20 cellular contexts compared by ENCODE assay signal in the genomic region with DNA sequence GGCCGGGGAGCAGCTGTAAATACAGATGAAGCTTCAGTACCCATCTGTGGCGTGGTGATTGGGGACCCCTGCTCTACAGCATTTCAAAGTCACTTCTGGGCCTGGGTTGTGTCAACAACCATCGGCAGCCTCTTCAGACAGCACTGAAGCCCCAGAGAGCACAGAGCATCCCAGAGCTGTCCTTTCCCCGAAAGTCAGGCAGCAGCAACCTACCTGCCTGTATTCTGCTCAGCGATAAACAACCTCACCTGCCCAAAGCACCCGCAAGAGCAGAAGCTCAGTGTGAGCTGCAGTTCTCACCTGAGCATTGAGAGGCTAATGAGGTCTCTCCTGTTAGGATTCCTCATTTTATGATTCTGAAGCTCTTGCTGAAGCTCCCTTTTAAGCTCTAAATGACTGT. TPM values are rescaled to one million over a fixed set of nuclear protein-coding genes. Genes with fewer than 3 reads are reported as not detected.
DNase-seq lines count a peak whose midpoint lies in the region; ATAC-seq and TF ChIP-seq lines count a peak whose summit lies in the region.
"Had no signal": no experiment of that assay in that cellular context is flagged by ENCODE, and none has a peak within 500 bp of the region (broad histone marks: within the 10 kb centered on the region; RNA-seq: fewer than 3 reads in every experiment).

No MANE protein-coding gene starts in this region.

- no peaks in the 10 kb centered on the region for H3K9me3 ChIP-seq in CD4-positive, alpha-beta memory T cell (ENCODE audit: control insufficient read depth in 1 of 2, low read length in 2 of 2)
- no peaks in the 10 kb centered on the region for H3K9me3 ChIP-seq in iPS-15b (ENCODE audit: control insufficient read depth, insufficient read depth, low read length)
- H3K9me3 ChIP-seq: SJCRH30, transverse colon had no signal

- H3K4me1 ChIP-seq in CD4-positive, alpha-beta memory T cell (ENCODE audit: insufficient read depth, low read length): peaks cover 94% of the 10 kb centered on the region
- H3K4me1 ChIP-seq in iPS-15b (ENCODE audit: control insufficient read depth, insufficient read depth, low read length): peaks cover 19% of the 10 kb centered on the region
- H3K4me1 ChIP-seq: SJCRH30 had no signal

- CTCF ChIA-PET in activated CD4-positive, alpha-beta T cell treated with anti-CD3 and anti-CD28 coated beads, Interleukin-2, amount 10 ng/mL, durations not matched to agents 7 days and 5 days (lab: Charles Lee): interaction anchor here (1.3 to 4.6 kb wide), 5 partner anchors 10 to 64 kb away, joined by 6 to 21 read pairs (median 7); partner anchors contain the start of gene TRABD2A
- CTCF ChIA-PET in CD4-positive, alpha-beta memory T cell (lab: Charles Lee; ENCODE audit: partially characterized antibody): interaction anchor here (0.8 to 6.1 kb wide), 16 partner anchors 8 to 364 kb away, joined by 3 to 70 read pairs (median 4); partner anchors contain the start of gene TRABD2A
- CTCF ChIA-PET in activated CD8-positive, alpha-beta T cell treated with anti-CD3 and anti-CD28 coated beads for 36 hours (lab: Charles Lee): interaction anchor here (1.0 to 2.8 kb wide), 8 partner anchors 10 to 131 kb away, joined by 3 to 18 read pairs (median 6); partner anchors contain the start of gene TRABD2A

- H3K27me3 Mint-ChIP-seq in activated CD4-positive, alpha-beta T cell treated with anti-CD3 and anti-CD28 coated beads, Interleukin-2, amount 10 ng/mL, durations not matched to agents 7 days and 5 days: no peaks in the 10 kb centered on the region
- no peaks in the 10 kb centered on the region for H3K27me3 Mint-ChIP-seq in CD4-positive, alpha-beta memory T cell
- no peaks in the 10 kb centered on the region for H3K27me3 Mint-ChIP-seq in activated CD8-positive, alpha-beta T cell treated with anti-CD3 and anti-CD28 coated beads for 36 hours
- peaks cover 50% of the 10 kb centered on the region for H3K27me3 Mint-ChIP-seq in chondrocyte (ENCODE audit: low read depth)

- H3K4me3 ChIP-seq in CD4-positive, alpha-beta memory T cell (ENCODE audit: low read length in 2 of 2): no peak overlapping the region
- H3K4me3 ChIP-seq in iPS-15b (ENCODE audit: low read depth, low read length): no peak overlapping the region
- H3K4me3 ChIP-seq: SJCRH30, transverse colon had no signal

- peaks cover 66% of the 10 kb centered on the region for H3K36me3 Mint-ChIP-seq in activated CD4-positive, alpha-beta T cell treated with anti-CD3 and anti-CD28 coated beads, Interleukin-2, amount 10 ng/mL, durations not matched to agents 7 days and 5 days (ENCODE audit: low read depth)
- H3K36me3 Mint-ChIP-seq in CD4-positive, alpha-beta memory T cell: peaks cover 43 to 50% of the 10 kb centered on the region in 2 donors
- H3K36me3 Mint-ChIP-seq in activated CD8-positive, alpha-beta T cell treated with anti-CD3 and anti-CD28 coated beads for 36 hours (ENCODE audit: low read depth): peaks cover 68% of the 10 kb centered on the region
- H3K36me3 Mint-ChIP-seq in chondrocyte (ENCODE audit: low read depth): no peaks in the 10 kb centered on the region

- no peak for DNase-seq in activated CD4-positive, alpha-beta T cell treated with anti-CD3 and anti-CD28 coated beads, Interleukin-2, amount 10 ng/mL, durations not matched to agents 7 days and 5 days
- DNase-seq in activated CD4-positive, alpha-beta T cell treated with anti-CD3 and anti-CD28 coated beads for 4 hours: no peak
- DNase-seq in CD4-positive, alpha-beta memory T cell: no peak
- no peak for DNase-seq in activated CD8-positive, alpha-beta T cell treated with anti-CD3 and anti-CD28 coated beads for 36 hours
- DNase-seq in Right ventricle myocardium inferior (ENCODE audit: missing footprints): no peak
- DNase-seq in chondrocyte (ENCODE audit: low spot score): no peak
- DNase-seq: activated T-cell treated with anti-CD3 and anti-CD28 coated beads, Interleukin-2, amount 50 U/mL, for 4 hours; cerebellar nuclear complex; GDM1; kidney; NCI-H1417 treated with DMSO at 0.1 percent for 48 hours; NCI-H748 treated with DMSO at 0.1 percent for 48 hours; SJCRH30; transverse colon had no signal

- peak overlapping the region; percentile 47 for H3K9ac ChIP-seq in iPS-15b (ENCODE audit: low read depth, low read length)
- H3K9ac ChIP-seq: KMS-11 had no signal

- intact Hi-C loops in CD4-positive, alpha-beta memory T cell (cut with micrococcal nuclease): no loop called here
- intact Hi-C loops in activated CD8-positive, alpha-beta T cell treated with anti-CD3 and anti-CD28 coated beads for 36 hours (cut with micrococcal nuclease): no loop called here
- intact Hi-C loops in Right ventricle myocardium inferior (cut with DNase I): no loop called here

- POLR2A ChIA-PET in activated CD4-positive, alpha-beta T cell treated with anti-CD3 and anti-CD28 coated beads, Interleukin-2, amount 10 ng/mL, durations not matched to agents 7 days and 5 days (lab: Charles Lee): no interaction called here
- POLR2A ChIA-PET in CD4-positive, alpha-beta memory T cell (lab: Charles Lee; ENCODE audit: partially characterized antibody): interaction anchor here (1.0 to 11.5 kb wide), 8 partner anchors 13 to 120 kb away, joined by 3 to 132 read pairs (median 6); partner anchors contain the start of gene TRABD2A
- POLR2A ChIA-PET in activated CD8-positive, alpha-beta T cell treated with anti-CD3 and anti-CD28 coated beads for 36 hours (lab: Charles Lee): interaction anchor here (0.8 to 2.4 kb wide), 12 partner anchors 9 to 345 kb away, joined by 3 to 12 read pairs (median 4); partner anchors contain the start of gene TRABD2A

- no peak for TF ChIP-seq CTCF in activated CD8-positive, alpha-beta T cell treated with anti-CD3 and anti-CD28 coated beads for 36 hours (IDR thresholded peaks at IDR 0.05)
- no peak for TF ChIP-seq CTCF in chondrocyte (IDR thresholded peaks at IDR 0.05)

- ATAC-seq in activated CD8-positive, alpha-beta T cell treated with anti-CD3 and anti-CD28 coated beads for 36 hours: no peak
- ATAC-seq in HG03108 (IDR thresholded peaks at IDR 0.05; ENCODE audit: unreplicated experiment): no peak
- no peak for ATAC-seq in Right ventricle myocardium inferior
- ATAC-seq: activated T-cell treated with anti-CD3 and anti-CD28 coated beads, Interleukin-2, amount 50 U/mL, for 4 hours had no signal

- peaks cover 94% of the 10 kb centered on the region for H3K4me1 Mint-ChIP-seq in activated CD4-positive, alpha-beta T cell treated with anti-CD3 and anti-CD28 coated beads, Interleukin-2, amount 10 ng/mL, durations not matched to agents 7 days and 5 days
- peaks cover 80 to 97% (median 89%) of the 10 kb centered on the region in 4 donors for H3K4me1 Mint-ChIP-seq in CD4-positive, alpha-beta memory T cell
- H3K4me1 Mint-ChIP-seq in activated CD8-positive, alpha-beta T cell treated with anti-CD3 and anti-CD28 coated beads for 36 hours (ENCODE audit: low read depth): peaks cover 93% of the 10 kb centered on the region
- no peaks in the 10 kb centered on the region for H3K4me1 Mint-ChIP-seq in chondrocyte (ENCODE audit: low read depth)
- H3K4me1 Mint-ChIP-seq: nephron had no signal

- peak overlapping the region; percentile 86 for H3K27ac Mint-ChIP-seq in activated CD4-positive, alpha-beta T cell treated with anti-CD3 and anti-CD28 coated beads, Interleukin-2, amount 10 ng/mL, durations not matched to agents 7 days and 5 days
- H3K27ac Mint-ChIP-seq in CD4-positive, alpha-beta memory T cell: peak overlapping the region; percentile 77 to 94 (median 89)
- peak overlapping the region; percentile 81 for H3K27ac Mint-ChIP-seq in activated CD8-positive, alpha-beta T cell treated with anti-CD3 and anti-CD28 coated beads for 36 hours
- H3K27ac Mint-ChIP-seq in chondrocyte (ENCODE audit: unreplicated experiment): no peak overlapping the region
- H3K27ac Mint-ChIP-seq: nephron had no signal

- no peaks in the 10 kb centered on the region for H3K27me3 ChIP-seq in CD4-positive, alpha-beta memory T cell (ENCODE audit: insufficient read depth, low read length)
- H3K27me3 ChIP-seq in iPS-15b (ENCODE audit: control insufficient read depth, insufficient read depth, low read length): peaks cover 14% of the 10 kb centered on the region
- H3K27me3 ChIP-seq: transverse colon had no signal

- H3K36me3 ChIP-seq in CD4-positive, alpha-beta memory T cell (ENCODE audit: insufficient read depth, low read length): no peaks in the 10 kb centered on the region
- no peaks in the 10 kb centered on the region for H3K36me3 ChIP-seq in iPS-15b (ENCODE audit: control insufficient read depth, insufficient read depth, low read length)
- H3K36me3 ChIP-seq: SJCRH30, transverse colon had no signal

- no peak overlapping the region for H3K4me3 Mint-ChIP-seq in activated CD4-positive, alpha-beta T cell treated with anti-CD3 and anti-CD28 coated beads, Interleukin-2, amount 10 ng/mL, durations not matched to agents 7 days and 5 days
- H3K4me3 Mint-ChIP-seq in CD4-positive, alpha-beta memory T cell: peak overlapping the region in 6 of 8 donors; percentile 38 to 74 (median 60)
- H3K4me3 Mint-ChIP-seq in activated CD8-positive, alpha-beta T cell treated with anti-CD3 and anti-CD28 coated beads for 36 hours: peak overlapping the region; percentile 33
- H3K4me3 Mint-ChIP-seq in chondrocyte (ENCODE audit: unreplicated experiment): no peak overlapping the region
- H3K4me3 Mint-ChIP-seq: activated T-cell treated with anti-CD3 and anti-CD28 coated beads, Interleukin-2, amount 50 U/mL, for 4 hours; nephron had no signal

- H3K27ac ChIP-seq in CD4-positive, alpha-beta memory T cell (ENCODE audit: low read depth, low read length): no peak overlapping the region
- H3K27ac ChIP-seq: epithelial cell of prostate, HL-60, KMS-11, SJCRH30, transverse colon had no signal

- H3K9me3 Mint-ChIP-seq in activated CD4-positive, alpha-beta T cell treated with anti-CD3 and anti-CD28 coated beads, Interleukin-2, amount 10 ng/mL, durations not matched to agents 7 days and 5 days: peaks cover 14% of the 10 kb centered on the region
- peaks cover 0 to 2% (median 0%) of the 10 kb centered on the region in 8 donors for H3K9me3 Mint-ChIP-seq in CD4-positive, alpha-beta memory T cell
- H3K9me3 Mint-ChIP-seq in activated CD8-positive, alpha-beta T cell treated with anti-CD3 and anti-CD28 coated beads for 36 hours: no peaks in the 10 kb centered on the region
- H3K9me3 Mint-ChIP-seq in chondrocyte (ENCODE audit: low read depth): no peaks in the 10 kb centered on the region
- H3K9me3 Mint-ChIP-seq: nephron had no signal

RNA-seq across cellular contexts. Expression of gene TRABD2A, which starts 19.3 kb away (rescaled TPM):
- total RNA-seq in activated CD4-positive, alpha-beta T cell treated with anti-CD3 and anti-CD28 coated beads, Interleukin-2, amount 10 ng/mL, durations not matched to agents 7 days and 5 days: 10 to 100 TPM; 70.2 to 74.6 TPM
- total RNA-seq in CD4-positive, alpha-beta memory T cell: 10 to 100 TPM; 83.3 to 90.7 TPM
- polyA plus RNA-seq in CD4-positive, alpha-beta memory T cell: 10 to 100 TPM; 67.1 to 81.2 TPM
- total RNA-seq in activated CD8-positive, alpha-beta T cell treated with anti-CD3 and anti-CD28 coated beads for 36 hours: 10 to 100 TPM; 56.3 to 56.4 TPM
- total RNA-seq in Right ventricle myocardium inferior (0.73 TPM), chondrocyte (0.37 to 1.2 TPM (median 0.82 TPM) in 3 replicates)

RNA-seq across cellular contexts. Expression of gene TMSB10, which starts 43.9 kb away (rescaled TPM):
- 1,000 to 10,000 TPM; 5,491 to 5,845 TPM for total RNA-seq in activated CD4-positive, alpha-beta T cell treated with anti-CD3 and anti-CD28 coated beads, Interleukin-2, amount 10 ng/mL, durations not matched to agents 7 days and 5 days
- 1,000 to 10,000 TPM; 1,218 to 1,245 TPM for total RNA-seq in CD4-positive, alpha-beta memory T cell
- polyA plus RNA-seq in CD4-positive, alpha-beta memory T cell: 1,000 to 10,000 TPM; 5,559 to 6,561 TPM
- 1,000 to 10,000 TPM; 2,035 to 2,060 TPM for total RNA-seq in activated CD8-positive, alpha-beta T cell treated with anti-CD3 and anti-CD28 coated beads for 36 hours
- total RNA-seq in Right ventricle myocardium inferior (571 TPM), chondrocyte (1,771 to 2,562 TPM (median 2,521 TPM) in 3 replicates)

Comparison
In these comparisons a context has a peak if more than half of its experiments do, and no peak if none do; other contexts are left out.
1. H3K4me3 Mint-ChIP-seq: peak in CD4-positive, alpha-beta memory T cell (6 of 8) and activated CD8-positive, alpha-beta T cell treated with anti-CD3 and anti-CD28 coated beads for 36 hours (single experiment); none in activated CD4-positive, alpha-beta T cell treated with anti-CD3 and anti-CD28 coated beads, Interleukin-2, amount 10 ng/mL, durations not matched to agents 7 days and 5 days (single experiment) and chondrocyte (single experiment).
2. RNA of gene TRABD2A, which starts 19.3 kb away (total RNA-seq): 83.3 to 90.7 TPM in CD4-positive, alpha-beta memory T cell, 70.2 to 74.6 TPM in activated CD4-positive, alpha-beta T cell treated with anti-CD3 and anti-CD28 coated beads, Interleukin-2, amount 10 ng/mL, durations not matched to agents 7 days and 5 days and 56.3 to 56.4 TPM in activated CD8-positive, alpha-beta T cell treated with anti-CD3 and anti-CD28 coated beads for 36 hours; 0.73 TPM in Right ventricle myocardium inferior (single experiment) and 0.37 to 1.2 TPM in chondrocyte; every median in the first group is over 10 times any median in the second.